In genomic region chr20:61841551-61841950, GRCh38 we compare ENCODE assay signal across 25 cellular contexts.
"Had no signal": no experiment of that assay in that cellular context is flagged by ENCODE, and none has a peak within 500 bp of the region (broad histone marks: within the 10 kb centered on the region; RNA-seq: fewer than 3 reads in every experiment).

No MANE protein-coding gene starts in this region.

- H3K27ac ChIP-seq: heart left ventricle, parathyroid adenoma, right atrium auricular region, right lobe of liver, tibial nerve, uterus had no signal

- H3K9me3 Mint-ChIP-seq: mesothelial cell of epicardium; natural killer cell treated with Interleukin-12 subunit alpha and Interleukin-12 subunit beta and Interleukin-15 and Interleukin-18, amount 100 ng/mL, for 72 hours; stimulated activated naive CD8-positive, alpha-beta T cell treated with anti-CD3 and anti-CD28 coated beads, Interleukin-15, Interleukin-2, amounts not matched to agents 100 ng/mL and 50 ng/mL, for 24 hours; type B pancreatic cell had no signal

- H3K4me1 Mint-ChIP-seq: naive thymus-derived CD4-positive, alpha-beta T cell had no signal

- H3K36me3 ChIP-seq: heart left ventricle, right atrium auricular region, right lobe of liver, tibial nerve, uterus had no signal

- DNase-seq: islet precursor cell; kidney glomerular epithelial cell; left cardiac atrium; mesendoderm; naive thymus-derived CD4-positive, alpha-beta T cell; nucleus accumbens; stimulated activated CD4-positive, alpha-beta T cell treated with anti-CD3 and anti-CD28 coated beads, Interleukin-12 subunit alpha, Interleukin-12 subunit beta, amount 100 ng/mL, for 4 hours; stimulated activated CD4-positive, alpha-beta T cell treated with anti-CD3 and anti-CD28 coated beads, Interleukin-15, amount 100 ng/mL, for 24 hours; stimulated activated CD4-positive, alpha-beta T cell treated with anti-CD3 and anti-CD28 coated beads, Interleukin-2, amount 100 ng/mL, for 24 hours; stimulated activated CD4-positive, alpha-beta T cell treated with anti-CD3 and anti-CD28 coated beads, Interleukin-4, amount 100 ng/mL, for 1 hour; stimulated activated naive CD4-positive, alpha-beta T cell; uterus had no signal

- H3K4me1 ChIP-seq: heart left ventricle, parathyroid adenoma, right atrium auricular region, right lobe of liver, tibial nerve, uterus had no signal

- H3K79me2 ChIP-seq: parathyroid adenoma had no signal

- H3K4me3 ChIP-seq: heart left ventricle, lung, right atrium auricular region, right lobe of liver, smooth muscle cell, tibial nerve, uterus had no signal

- H3K27me3 Mint-ChIP-seq: natural killer cell treated with Interleukin-12 subunit alpha and Interleukin-12 subunit beta and Interleukin-15 and Interleukin-18, amount 100 ng/mL, for 72 hours; progenitor cell of endocrine pancreas; stimulated activated naive CD8-positive, alpha-beta T cell treated with anti-CD3 and anti-CD28 coated beads, Interleukin-15, Interleukin-2, amounts not matched to agents 100 ng/mL and 50 ng/mL, for 24 hours had no signal

- H3K27me3 ChIP-seq: right atrium auricular region, right lobe of liver, tibial nerve, uterus had no signal

- H3K4me2 ChIP-seq: smooth muscle cell had no signal

- H3K9me3 ChIP-seq: heart left ventricle, right atrium auricular region, right lobe of liver, tibial nerve, uterus had no signal

- H3K4me3 Mint-ChIP-seq: mesothelial cell of epicardium; naive thymus-derived CD4-positive, alpha-beta T cell; natural killer cell treated with Interleukin-12 subunit alpha and Interleukin-12 subunit beta and Interleukin-15 and Interleukin-18, amount 100 ng/mL, for 72 hours; stimulated activated naive CD8-positive, alpha-beta T cell treated with anti-CD3 and anti-CD28 coated beads, Interleukin-15, Interleukin-2, amounts not matched to agents 100 ng/mL and 50 ng/mL, for 24 hours; type B pancreatic cell had no signal

- H3K9ac ChIP-seq: parathyroid adenoma had no signal

- H3K27ac Mint-ChIP-seq: mesothelial cell of epicardium; naive thymus-derived CD4-positive, alpha-beta T cell; natural killer cell treated with Interleukin-12 subunit alpha and Interleukin-12 subunit beta and Interleukin-15 and Interleukin-18, amount 100 ng/mL, for 72 hours; progenitor cell of endocrine pancreas; stimulated activated naive CD8-positive, alpha-beta T cell treated with anti-CD3 and anti-CD28 coated beads, Interleukin-15, Interleukin-2, amounts not matched to agents 100 ng/mL and 50 ng/mL, for 24 hours; type B pancreatic cell had no signal

- H3K36me3 Mint-ChIP-seq: mesothelial cell of epicardium; naive thymus-derived CD4-positive, alpha-beta T cell; natural killer cell treated with Interleukin-12 subunit alpha and Interleukin-12 subunit beta and Interleukin-15 and Interleukin-18, amount 100 ng/mL, for 72 hours; type B pancreatic cell had no signal

- ATAC-seq: heart left ventricle; left cardiac atrium; left lobe of liver; naive thymus-derived CD4-positive, alpha-beta T cell; natural killer cell treated with Interleukin-12 subunit alpha and Interleukin-12 subunit beta and Interleukin-15 and Interleukin-18, amount 100 ng/mL, for 72 hours; right lobe of liver had no signal

- H2AFZ ChIP-seq: parathyroid adenoma had no signal
